1 cellular context compared by ENCODE assay signal in the genomic region with DNA sequence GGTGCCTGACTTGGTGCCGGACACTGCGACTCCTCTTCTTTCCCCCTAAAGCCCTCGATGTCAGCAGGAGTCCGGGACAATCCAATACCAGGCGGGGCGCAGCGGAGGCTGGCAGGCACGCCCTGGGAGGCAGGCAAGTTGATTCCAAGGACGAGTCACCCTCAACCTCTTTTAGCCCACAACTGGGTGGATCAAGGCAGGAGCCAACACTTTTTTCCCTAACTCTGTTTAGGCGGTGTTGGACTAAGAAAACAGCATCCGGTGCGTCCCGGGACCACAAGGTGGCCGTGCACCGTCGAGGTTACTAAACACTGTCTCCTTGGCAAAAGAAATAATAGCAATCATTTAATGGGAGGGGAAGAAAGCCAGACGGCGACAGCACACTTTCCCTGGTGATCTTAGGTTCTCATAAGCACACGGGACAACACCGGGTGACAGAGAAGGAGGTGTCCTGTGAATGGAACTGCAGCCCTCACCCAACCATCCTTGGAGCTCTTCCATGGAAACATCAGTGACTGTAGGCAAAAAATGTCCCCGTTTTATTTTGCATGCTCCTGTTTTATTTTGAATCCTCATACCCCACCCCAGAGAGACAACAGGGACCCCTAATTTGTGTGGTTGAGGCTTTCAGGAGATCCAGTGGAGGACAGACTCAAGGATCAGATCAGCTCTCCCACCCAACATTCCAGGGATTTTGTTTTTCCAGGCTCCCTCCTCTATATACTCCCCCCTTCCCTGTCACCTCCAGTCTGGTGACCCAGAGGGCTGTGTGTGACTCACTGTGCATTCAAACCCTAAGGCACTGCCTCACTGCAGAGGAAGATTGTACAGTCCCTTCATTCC.
TF ChIP-seq lines count a peak whose summit lies in the region.

No MANE protein-coding gene starts in this region.

TF ChIP-seq in K562, 482 proteins besides CTCF, POLR2A, EP300 and RAD21 (continued from another document):
- no peak for TF ChIP-seq HDAC6 (IDR thresholded peaks at IDR 0.05; ENCODE audit: low read depth, low read length)
TF ChIP-seq in K562: peak in this region for 1.
